Comparison of ENCODE assay signal across 20 cellular contexts in genomic region chr14:104085889-104086201, GRCh38. TPM values are rescaled to one million over a fixed set of nuclear protein-coding genes. Genes with fewer than 3 reads are reported as not detected.
DNase-seq lines count a peak whose midpoint lies in the region; ATAC-seq, FAIRE-seq and TF ChIP-seq lines count a peak whose summit lies in the region.
"Had no signal": no experiment of that assay in that cellular context is flagged by ENCODE, and none has a peak within 500 bp of the region (broad histone marks: within the 10 kb centered on the region; RNA-seq: fewer than 3 reads in every experiment).

No MANE protein-coding gene starts in this region.

- peaks cover 10% of the 10 kb centered on the region for H3K27me3 ChIP-seq in H7 (ENCODE audit: control insufficient read depth, insufficient read depth, low read length)
- no peaks in the 10 kb centered on the region for H3K27me3 ChIP-seq in right cardiac atrium (ENCODE audit: control insufficient read depth, insufficient read depth)
- H3K27me3 ChIP-seq in ovary, result no peaks in the 10 kb centered on the region
- H3K27me3 ChIP-seq in mesendoderm (ENCODE audit: insufficient read depth, low read length, poor library complexity), result no peaks in the 10 kb centered on the region
- H3K27me3 ChIP-seq: uterus had no signal

- H2BK5ac ChIP-seq in mesendoderm (ENCODE audit: low read length), result no peak overlapping the region

- no peak for DNase-seq in A549 (ENCODE audit: low read depth in 1 of 2, low spot score in 1 of 2)
- no peak for DNase-seq in H7
- peak in 1 of 3 donors; percentile 64 for DNase-seq in right cardiac atrium
- no peak for DNase-seq in ovary
- DNase-seq in NCI-H1105 treated with DMSO at 0.1 percent for 48 hours (lab: John Stamatoyannopoulos, UW), result no peak
- DNase-seq in OCI-M1 (lab: John Stamatoyannopoulos, UW), result no peak
- DNase-seq in mesendoderm, result no peak
- DNase-seq: activated CD4-positive, alpha-beta T cell treated with anti-CD3 and anti-CD28 coated beads for 1 hour; activated CD8-positive, alpha-beta memory T cell treated with anti-CD3 and anti-CD28 coated beads, Interleukin-2, amount 10 ng/mL, durations not matched to agents 7 days and 5 days; CD4-positive, alpha-beta memory T cell; cerebellar nuclear complex; HFFc6; NCI-H2081 treated with DMSO at 0.1 percent for 48 hours; NCI-H524 treated with DMSO at 0.1 percent for 48 hours; stimulated activated naive CD4-positive, alpha-beta T cell treated with Interleukin-2 at 50 U/mL for 16 hours had no signal

- H2BK120ac ChIP-seq in mesendoderm (ENCODE audit: low read depth, low read length), result no peak overlapping the region

- no peaks in the 10 kb centered on the region for H3K9me3 ChIP-seq in A549
- no peaks in the 10 kb centered on the region for H3K9me3 ChIP-seq in right cardiac atrium (ENCODE audit: control insufficient read depth, low read length)
- no peaks in the 10 kb centered on the region for H3K9me3 ChIP-seq in ovary
- H3K9me3 ChIP-seq: uterus had no signal

- no peak overlapping the region for H3K23ac ChIP-seq in mesendoderm (ENCODE audit: low read length)

- TF ChIP-seq EP300 in A549 (IDR thresholded peaks at IDR 0.05), result no peak
- TF ChIP-seq EP300 in ovary (IDR thresholded peaks at IDR 0.05), result no peak

- H3K4me1 ChIP-seq in A549 (no peaks in the 10 kb centered on the region; the same call in 2 of the 3 replicates), right cardiac atrium (ENCODE audit: control insufficient read depth, insufficient read depth, low read length) (peaks cover 5% of the 10 kb centered on the region), ovary (ENCODE audit: insufficient read depth) (peaks cover 13% of the 10 kb centered on the region), mesendoderm (ENCODE audit: control insufficient read depth, low read depth, low read length) (no peaks in the 10 kb centered on the region)

- no peaks in the 10 kb centered on the region for H3K79me2 ChIP-seq in mesendoderm (ENCODE audit: control insufficient read depth, insufficient read depth, low read length)

- H3K27ac ChIP-seq in A549, result peak overlapping the region in 1 of 2 experiments; percentile 67; a peak in 2 of 6 replicates
- H3K27ac ChIP-seq in right cardiac atrium (ENCODE audit: low read length), result peak overlapping the region; percentile 58
- peak overlapping the region; percentile 0 to 59 for H3K27ac ChIP-seq in ovary
- no peak overlapping the region for H3K27ac ChIP-seq in mesendoderm (ENCODE audit: low read depth, low read length)

- H4K8ac ChIP-seq in mesendoderm (ENCODE audit: low read depth, low read length), result no peak overlapping the region

- CTCF ChIA-PET in A549 (lab: Yijun Ruan, JAX), result interaction anchor here (1.7 to 4.7 kb wide), 3 partner anchors 8 to 465 kb away, joined by 4 to 41 read pairs (median 24); no protein-coding TSS in a partner anchor

- no peak overlapping the region for H2BK15ac ChIP-seq in mesendoderm (replicated peaks; ENCODE audit: low read depth)

- no peak for ATAC-seq in A549
- no peak for ATAC-seq in right cardiac atrium
- no peak for ATAC-seq in GM18909 (IDR thresholded peaks at IDR 0.05; ENCODE audit: poor library complexity, unreplicated experiment)

- TF ChIP-seq RAD21 in A549 (conservative IDR thresholded peaks at IDR 0.05 in 1 of 2, IDR thresholded peaks at IDR 0.05 in 1 of 2), result no peak

- H3K36me3 ChIP-seq in H7 (replicated peaks; ENCODE audit: control insufficient read depth, insufficient read depth, low read length) (no peaks in the 10 kb centered on the region), ovary (no peaks in the 10 kb centered on the region), mesendoderm (ENCODE audit: control insufficient read depth, insufficient read depth, low read length) (no peaks in the 10 kb centered on the region)
- H3K36me3 ChIP-seq: uterus had no signal

- 70% methylated on average over 13 of the region's 29 CpGs for WGBS in A549 (ENCODE audit: missing lambda C conversion rate)
- WGBS in right cardiac atrium, result 20% methylated on average over 29 of the region's 29 CpGs
- WGBS in ovary, 3 donors, result 10 to 34% (median 12%) methylated on average over 25 to 29 of the region's 29 CpGs
- WGBS in mesendoderm (ENCODE audit: extremely low coverage, insufficient coverage, low lambda C conversion rate), result no CpG with 5 or more reads among the region's 29 CpGs

- no peak overlapping the region for H3K18ac ChIP-seq in mesendoderm (ENCODE audit: low read length)

- TF ChIP-seq POLR2A in A549 (IDR thresholded peaks at IDR 0.05; ENCODE audit: low read length), result no peak
- TF ChIP-seq POLR2A in ovary (IDR thresholded peaks at IDR 0.05), result no peak

- H3K79me1 ChIP-seq in mesendoderm (ENCODE audit: low read length), result no peaks in the 10 kb centered on the region

- no peak overlapping the region for H3K9ac ChIP-seq in mesendoderm (ENCODE audit: low read length)

- peak overlapping the region; percentile 83 for H3K4me2 ChIP-seq in A549
- no peak overlapping the region for H3K4me2 ChIP-seq in mesendoderm (ENCODE audit: low read length)

- no peak overlapping the region for H2AK5ac ChIP-seq in mesendoderm (ENCODE audit: low read length)

- H3K4me3 ChIP-seq in A549, result peak overlapping the region; percentile 40
- H3K4me3 ChIP-seq in H7 (ENCODE audit: insufficient read depth, low read depth, low read length), result peak overlapping the region; percentile 52
- H3K4me3 ChIP-seq in right cardiac atrium (ENCODE audit: low read length), result peak overlapping the region; percentile 36
- peak overlapping the region; percentile 37 for H3K4me3 ChIP-seq in ovary
- H3K4me3 ChIP-seq in mesendoderm (ENCODE audit: low read length), result no peak overlapping the region

- POLR2A ChIA-PET in A549 (lab: Yijun Ruan, JAX), result no interaction called here

- H3K56ac ChIP-seq in mesendoderm (ENCODE audit: low read length), result no peak overlapping the region

- TF ChIP-seq CTCF in A549 (IDR thresholded peaks at IDR 0.05), result no peak
- TF ChIP-seq CTCF in ovary (IDR thresholded peaks at IDR 0.05), result no peak

- intact Hi-C loops in right cardiac atrium (cut with DNase I), result loop anchor here in 1 of 4 donors (10.0 kb wide), 2 partner anchors 479 to 549 kb away; no protein-coding TSS in a partner anchor
- intact Hi-C loops in ovary (cut with DNase I), result loop anchor here in 1 of 4 donors (10.0 kb wide), 1 partner anchor 479 kb away; no protein-coding TSS in a partner anchor

- H3K4ac ChIP-seq in mesendoderm (ENCODE audit: low read depth, low read length), result no peak overlapping the region

- H4K5ac ChIP-seq in mesendoderm (ENCODE audit: low read length), result no peak overlapping the region

- no peak for FAIRE-seq in A549 (lab: Jason Lieb, UNC)

TF ChIP-seq in A549, 52 proteins besides CTCF, POLR2A, EP300 and RAD21 (continues in another document):
- TF ChIP-seq ATOH8 (CRISPR knock-in tag; IDR thresholded peaks at IDR 0.05; ENCODE audit: low read depth), result no peak
- no peak for TF ChIP-seq ZC3H11A (IDR thresholded peaks at IDR 0.05)
- TF ChIP-seq MAX (IDR thresholded peaks at IDR 0.05), result no peak
- no peak for TF ChIP-seq CBX8 (IDR thresholded peaks at IDR 0.05)
- TF ChIP-seq FOSB (CRISPR knock-in tag; IDR thresholded peaks at IDR 0.05), result no peak
- TF ChIP-seq HOXB5 (CRISPR knock-in tag; IDR thresholded peaks at IDR 0.05), result no peak
- no peak for TF ChIP-seq TFCP2L1 (CRISPR knock-in tag; IDR thresholded peaks at IDR 0.05)
- no peak for TF ChIP-seq FOSL2 (IDR thresholded peaks at IDR 0.05)
- no peak for TF ChIP-seq FOSL2 (CRISPR knock-in tag; IDR thresholded peaks at IDR 0.05)
- TF ChIP-seq EHMT2 (IDR thresholded peaks at IDR 0.05; ENCODE audit: low read depth), result no peak
- no peak for TF ChIP-seq ZFP36 (IDR thresholded peaks at IDR 0.05; ENCODE audit: borderline replicate concordance, partially characterized antibody)
- TF ChIP-seq CEBPB (IDR thresholded peaks at IDR 0.05), result no peak

RNA-seq across cellular contexts. Expression of gene ASPG, which starts 0.3 kb away (rescaled TPM):
- polyA plus RNA-seq in A549 (2011; rRNA removed), result not detected in 2 replicates
- 0.03 and 0.21 TPM in 2 replicates for polyA plus RNA-seq in A549 (2012; cell fraction: cytosol; rRNA removed)
- polyA plus RNA-seq in A549 (2012; cell fraction: nucleus; rRNA removed), result 0.11 and 0.14 TPM in 2 replicates
- 0.13 TPM in 1 of 3 replicates, not detected in the others for polyA plus RNA-seq in A549 (2017; fragmentation: RNase III; extraction: RNeasy Plus Mini Kit Qiagen cat#74134 plus additional on column Dnase treatment)
- not detected in 2 replicates for polyA minus RNA-seq in A549 (2011; rRNA and poly(A)+ RNA removed)
- 0.17 and 2.9 TPM in 2 replicates for total RNA-seq in H7 (2014; rRNA removed; shearing (Covaris generic))
- 100 to 1,000 TPM; 169 to 307 (median 208) TPM for total RNA-seq in right cardiac atrium
- polyA plus RNA-seq in right cardiac atrium, result 99.1 TPM
- 10 to 100 TPM; 10.5 to 28.8 (median 19.8) TPM for total RNA-seq in ovary
- polyA plus RNA-seq in ovary, result 10 to 100 TPM in 1 of 2 donors, under 1 TPM in 1; 0.45 to 11.0 TPM
- 0.01 TPM for polyA plus RNA-seq in mesendoderm (2013, experiment 1 of 2)
- polyA plus RNA-seq in mesendoderm (2013, experiment 2 of 2), result 0.08 TPM
- total RNA-seq: activated CD8-positive, alpha-beta memory T cell treated with anti-CD3 and anti-CD28 coated beads, Interleukin-2, amount 10 ng/mL, durations not matched to agents 7 days and 5 days; CD4-positive, alpha-beta memory T cell; fibroblast of villous mesenchyme; HFFc6; lung microvascular endothelial cell had no signal
- polyA plus RNA-seq: CD4-positive, alpha-beta memory T cell; IgD-negative memory B cell had no signal

RNA-seq across cellular contexts. Expression of gene KIF26A, which starts 52.5 kb away (rescaled TPM):
- polyA plus RNA-seq in A549 (2011; rRNA removed) (0.20 and 0.28 TPM in 2 replicates), A549 (2017; fragmentation: RNase III; extraction: RNeasy Plus Mini Kit Qiagen cat#74134 plus additional on column Dnase treatment) (1.9 to 2.3 TPM (median 2.1 TPM) in 3 replicates), right cardiac atrium (7.1 TPM), ovary (1 to 10 TPM in 1 of 2 donors, under 1 TPM in 1; 0.32 to 5.3 TPM)
- 1.1 and 1.9 TPM in 2 replicates for polyA plus RNA-seq in A549 (2012; cell fraction: cytosol; rRNA removed)
- 2.4 and 3.7 TPM in 2 replicates for polyA plus RNA-seq in A549 (2012; cell fraction: nucleus; rRNA removed)
- polyA minus RNA-seq in A549 (2011; rRNA and poly(A)+ RNA removed), result 0.33 and 0.39 TPM in 2 replicates
- total RNA-seq in H7 (2014; rRNA removed; shearing (Covaris generic)), result 59.2 and 61.0 TPM in 2 replicates
- total RNA-seq in right cardiac atrium (10 to 100 TPM in 2 of 4 donors, 1 to 10 TPM in 2; 7.9 to 10.6 (median 9.9) TPM), ovary (10 to 100 TPM in 3 of 7 donors, 1 to 10 TPM in 4; 1.4 to 16.8 (median 6.4) TPM)
- polyA plus RNA-seq in mesendoderm (2013, experiment 1 of 2), result 6.3 TPM
- polyA plus RNA-seq in mesendoderm (2013, experiment 2 of 2), result 6.3 TPM
- polyA plus RNA-seq: IgD-negative memory B cell had no signal
